8 cellular contexts compared by ENCODE assay signal in the genomic region with DNA sequence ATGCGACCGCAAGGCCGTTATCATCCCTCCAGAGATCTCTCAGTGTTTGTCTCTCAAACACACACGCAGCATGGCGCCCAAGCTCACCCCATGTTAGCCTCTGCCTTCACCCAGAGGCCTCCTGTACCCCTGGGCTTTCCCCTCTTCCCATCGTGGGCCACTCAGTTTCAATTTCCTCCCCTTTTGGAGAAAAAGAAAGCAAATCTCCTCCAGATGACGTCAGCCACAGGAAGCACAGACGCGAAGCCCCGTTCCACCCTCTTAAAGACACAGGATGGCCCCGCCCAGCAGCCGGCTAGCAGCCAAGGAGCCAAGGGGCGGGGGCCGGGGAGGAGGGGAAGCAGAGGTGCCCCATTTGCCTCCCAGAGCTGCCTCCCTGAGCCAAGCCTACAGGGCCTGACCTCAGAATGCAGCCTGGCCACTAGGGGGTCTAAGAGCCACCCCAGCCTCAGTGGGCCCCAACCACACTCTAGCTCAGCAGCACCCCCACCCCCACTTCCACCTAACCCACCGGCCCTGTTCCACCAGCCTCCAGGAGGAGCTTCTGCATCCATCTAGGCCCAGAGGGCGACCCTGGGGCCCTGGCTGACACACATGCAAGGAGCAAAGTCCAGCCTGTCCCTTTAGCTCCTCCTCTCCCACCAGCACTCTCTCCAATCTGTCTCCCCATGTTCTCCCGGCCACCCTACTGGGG. TPM values are rescaled to one million over a fixed set of nuclear protein-coding genes. Genes with fewer than 3 reads are reported as not detected.
DNase-seq lines count a peak whose midpoint lies in the region; ATAC-seq and TF ChIP-seq lines count a peak whose summit lies in the region.

No MANE protein-coding gene starts in this region.

- H3K9me3 ChIP-seq in MG63 (no peaks in the 10 kb centered on the region), thymus (ENCODE audit: control insufficient read depth) (no peaks in the 10 kb centered on the region)

- no peaks in the 10 kb centered on the region for H3K27me3 Mint-ChIP-seq in activated naive CD8-positive, alpha-beta T cell
- H3K27me3 Mint-ChIP-seq in osteocyte (ENCODE audit: unreplicated experiment): no peaks in the 10 kb centered on the region

- 11% methylated on average over 17 of the region's 17 CpGs for WGBS in thymus

- no peaks in the 10 kb centered on the region for H3K36me3 Mint-ChIP-seq in activated naive CD8-positive, alpha-beta T cell
- H3K36me3 Mint-ChIP-seq in osteocyte (ENCODE audit: unreplicated experiment): peaks cover 3% of the 10 kb centered on the region

- peaks cover 15% of the 10 kb centered on the region for H3K4me1 ChIP-seq in thymus (ENCODE audit: control insufficient read depth, insufficient read depth, low read length)

- ATAC-seq in SK-N-SH treated with all-trans-retinoic acid at 6 μM for 48 hours (peak; percentile 89), Right ventricle myocardium inferior (peak; percentile 90)

- peak overlapping the region; percentile 86 for H3K4me3 Mint-ChIP-seq in activated naive CD8-positive, alpha-beta T cell
- peak overlapping the region; percentile 98 for H3K4me3 Mint-ChIP-seq in osteocyte (ENCODE audit: unreplicated experiment)

- peak overlapping the region; percentile 69 for H3K4me3 ChIP-seq in MG63
- peak overlapping the region; percentile 62 for H3K4me3 ChIP-seq in thymus (ENCODE audit: low read length)

- H3K27ac ChIP-seq in thymus (ENCODE audit: low read depth): peak overlapping the region; percentile 95

- peak overlapping the region; percentile 98 for H3K27ac Mint-ChIP-seq in activated naive CD8-positive, alpha-beta T cell
- peak overlapping the region; percentile 100 for H3K27ac Mint-ChIP-seq in osteocyte (ENCODE audit: unreplicated experiment)

- TF ChIP-seq CTCF in osteocyte (IDR thresholded peaks at IDR 0.05): peak; percentile 39

- no peaks in the 10 kb centered on the region for H3K9me3 Mint-ChIP-seq in activated naive CD8-positive, alpha-beta T cell (ENCODE audit: low read depth)
- H3K9me3 Mint-ChIP-seq in osteocyte (ENCODE audit: unreplicated experiment): no peaks in the 10 kb centered on the region

- H3K36me3 ChIP-seq in MG63: peaks cover 2% of the 10 kb centered on the region
- peaks cover 23% of the 10 kb centered on the region for H3K36me3 ChIP-seq in thymus (ENCODE audit: control insufficient read depth, insufficient read depth)

- peaks cover 61% of the 10 kb centered on the region for H3K4me1 Mint-ChIP-seq in activated naive CD8-positive, alpha-beta T cell (ENCODE audit: low read depth)
- peaks cover 22% of the 10 kb centered on the region for H3K4me1 Mint-ChIP-seq in osteocyte (ENCODE audit: unreplicated experiment)

- no peaks in the 10 kb centered on the region for H3K27me3 ChIP-seq in MG63
- no peaks in the 10 kb centered on the region for H3K27me3 ChIP-seq in thymus (ENCODE audit: control insufficient read depth, insufficient read depth)

- intact Hi-C loops in Right ventricle myocardium inferior (cut with DNase I): loop anchor here (2.0 kb wide), 1 partner anchor 32 kb away; the partner anchor contains the start of gene SHISA5

- peak; percentile 83 for DNase-seq in GM04504 (ENCODE audit: low read depth)
- peak; percentile 91 for DNase-seq in HCEC 1CT
- DNase-seq in MG63: peak; percentile 88
- peak; percentile 97 for DNase-seq in Right ventricle myocardium inferior (ENCODE audit: missing footprints)
- peak; percentile 94 for DNase-seq in osteocyte (ENCODE audit: extremely low spot score, unreplicated experiment)

TF ChIP-seq in SK-N-SH treated with all-trans-retinoic acid at 6 μM for 48 hours, 23 proteins besides CTCF, POLR2A, EP300 and RAD21 (continues in another document):
- TF ChIP-seq ZFP30 (CRISPR knock-in tag; IDR thresholded peaks at IDR 0.05): no peak
- TF ChIP-seq TSHZ2 (CRISPR knock-in tag; IDR thresholded peaks at IDR 0.05): no peak
- no peak for TF ChIP-seq ZNF565 (CRISPR knock-in tag; conservative IDR thresholded peaks at IDR 0.05; ENCODE audit: low read depth)
- no peak for TF ChIP-seq ZNF8 (CRISPR knock-in tag; IDR thresholded peaks at IDR 0.05)
- TF ChIP-seq CSDC2 (CRISPR knock-in tag; IDR thresholded peaks at IDR 0.05): no peak
- no peak for TF ChIP-seq RARB (CRISPR knock-in tag; IDR thresholded peaks at IDR 0.05)
- TF ChIP-seq ZNF70 (CRISPR knock-in tag; IDR thresholded peaks at IDR 0.05): no peak
- TF ChIP-seq GLIS3 (CRISPR knock-in tag; IDR thresholded peaks at IDR 0.05): no peak
- no peak for TF ChIP-seq TOX (CRISPR knock-in tag; IDR thresholded peaks at IDR 0.05; ENCODE audit: borderline replicate concordance)
- no peak for TF ChIP-seq PATZ1 (CRISPR knock-in tag; IDR thresholded peaks at IDR 0.05; ENCODE audit: borderline replicate concordance)
- TF ChIP-seq OSR1 (CRISPR knock-in tag; IDR thresholded peaks at IDR 0.05): no peak
- no peak for TF ChIP-seq ZC3H10 (CRISPR knock-in tag; IDR thresholded peaks at IDR 0.05)
- no peak for TF ChIP-seq SNAI2 (CRISPR knock-in tag; IDR thresholded peaks at IDR 0.05)
- TF ChIP-seq ESRRG (CRISPR knock-in tag; IDR thresholded peaks at IDR 0.05): no peak
- TF ChIP-seq, protein P1, sequence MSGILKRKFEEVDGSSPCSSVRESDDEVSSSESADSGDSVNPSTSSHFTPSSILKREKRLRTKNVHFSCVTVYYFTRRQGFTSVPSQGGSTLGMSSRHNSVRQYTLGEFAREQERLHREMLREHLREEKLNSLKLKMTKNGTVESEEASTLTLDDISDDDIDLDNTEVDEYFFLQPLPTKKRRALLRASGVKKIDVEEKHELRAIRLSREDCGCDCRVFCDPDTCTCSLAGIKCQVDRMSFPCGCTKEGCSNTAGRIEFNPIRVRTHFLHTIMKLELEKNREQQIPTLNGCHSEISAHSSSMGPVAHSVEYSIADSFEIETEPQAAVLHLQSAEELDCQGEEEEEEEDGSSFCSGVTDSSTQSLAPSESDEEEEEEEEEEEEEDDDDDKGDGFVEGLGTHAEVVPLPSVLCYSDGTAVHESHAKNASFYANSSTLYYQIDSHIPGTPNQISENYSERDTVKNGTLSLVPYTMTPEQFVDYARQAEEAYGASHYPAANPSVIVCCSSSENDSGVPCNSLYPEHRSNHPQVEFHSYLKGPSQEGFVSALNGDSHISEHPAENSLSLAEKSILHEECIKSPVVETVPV (CRISPR knock-in tag; IDR thresholded peaks at IDR 0.05): no peak

RNA-seq across cellular contexts. Expression of gene ATRIP, which starts 26.5 kb away (rescaled TPM):
- total RNA-seq in MG63 (2014; rRNA removed; shearing (Covaris generic); ENCODE audit: low replicate concordance): 6.8 and 25.3 TPM in 2 replicates
- 3.2 TPM for total RNA-seq in Right ventricle myocardium inferior
- 8.5 and 9.3 TPM in 2 replicates for total RNA-seq in osteocyte
- polyA plus RNA-seq in thymus: 8.4 TPM

RNA-seq across cellular contexts. Expression of gene SHISA5, which starts 30.9 kb away (rescaled TPM):
- 94.4 and 113 TPM in 2 replicates for total RNA-seq in MG63 (2014; rRNA removed; shearing (Covaris generic); ENCODE audit: low replicate concordance)
- total RNA-seq in Right ventricle myocardium inferior (57.3 TPM), osteocyte (203 and 211 TPM in 2 replicates)
- polyA plus RNA-seq in thymus: 104 TPM

RNA-seq across cellular contexts. Expression of gene TMA7, which starts 33.0 kb away (rescaled TPM):
- 316 and 348 TPM in 2 replicates for total RNA-seq in MG63 (2014; rRNA removed; shearing (Covaris generic); ENCODE audit: low replicate concordance)
- 251 TPM for total RNA-seq in Right ventricle myocardium inferior
- 186 and 198 TPM in 2 replicates for total RNA-seq in osteocyte
- polyA plus RNA-seq in thymus: 735 TPM

RNA-seq across cellular contexts. Expression of gene CCDC51, which starts 33.2 kb away (rescaled TPM):
- total RNA-seq in MG63 (2014; rRNA removed; shearing (Covaris generic); ENCODE audit: low replicate concordance): 26.9 and 28.6 TPM in 2 replicates
- total RNA-seq in Right ventricle myocardium inferior (13.3 TPM), osteocyte (11.3 and 11.9 TPM in 2 replicates)
- polyA plus RNA-seq in thymus: 14.1 TPM

RNA-seq across cellular contexts. Expression of gene PLXNB1, which starts 43.2 kb away (rescaled TPM):
- total RNA-seq in MG63 (2014; rRNA removed; shearing (Covaris generic); ENCODE audit: low replicate concordance): 1.6 and 7.0 TPM in 2 replicates
- 45.4 TPM for total RNA-seq in Right ventricle myocardium inferior
- total RNA-seq in osteocyte: 76.7 and 88.2 TPM in 2 replicates
- 112 TPM for polyA plus RNA-seq in thymus

Comparison
In these comparisons a context has a peak if more than half of its experiments do, and no peak if none do; other contexts are left out.
1. Peak in every context shown above with its lines: DNase-seq, ATAC-seq, H3K4me3 ChIP-seq and H3K27ac ChIP-seq.